Comparison of ENCODE assay signal across 2 cellular contexts in the genomic region with DNA sequence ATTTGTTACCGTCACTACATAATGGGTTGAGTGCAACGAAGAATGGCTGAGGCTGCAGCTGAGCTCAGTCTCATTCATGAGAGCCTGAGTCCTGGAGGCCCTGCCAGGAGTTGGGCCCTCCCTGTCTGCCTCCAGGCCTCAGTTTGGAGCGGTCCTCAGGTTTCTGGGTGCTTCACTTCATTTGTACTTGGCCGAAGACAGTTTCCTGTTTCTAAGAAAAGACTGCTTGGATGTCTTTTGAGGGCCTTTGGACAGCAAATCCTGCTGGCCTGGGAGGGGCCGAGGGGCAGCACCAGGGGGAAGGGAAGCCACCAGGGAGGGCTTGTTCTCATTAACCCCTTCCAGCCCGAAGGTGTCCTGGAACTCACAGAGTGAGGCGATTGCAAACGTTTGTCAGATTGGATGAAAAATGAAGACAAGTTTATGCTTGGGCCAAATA.
TF ChIP-seq lines count a peak whose summit lies in the region.

No MANE protein-coding gene starts in this region.

TF ChIP-seq in GM23338, 12 proteins besides CTCF, POLR2A, EP300 and RAD21 (continued from another document):
- TF ChIP-seq, protein P1, sequence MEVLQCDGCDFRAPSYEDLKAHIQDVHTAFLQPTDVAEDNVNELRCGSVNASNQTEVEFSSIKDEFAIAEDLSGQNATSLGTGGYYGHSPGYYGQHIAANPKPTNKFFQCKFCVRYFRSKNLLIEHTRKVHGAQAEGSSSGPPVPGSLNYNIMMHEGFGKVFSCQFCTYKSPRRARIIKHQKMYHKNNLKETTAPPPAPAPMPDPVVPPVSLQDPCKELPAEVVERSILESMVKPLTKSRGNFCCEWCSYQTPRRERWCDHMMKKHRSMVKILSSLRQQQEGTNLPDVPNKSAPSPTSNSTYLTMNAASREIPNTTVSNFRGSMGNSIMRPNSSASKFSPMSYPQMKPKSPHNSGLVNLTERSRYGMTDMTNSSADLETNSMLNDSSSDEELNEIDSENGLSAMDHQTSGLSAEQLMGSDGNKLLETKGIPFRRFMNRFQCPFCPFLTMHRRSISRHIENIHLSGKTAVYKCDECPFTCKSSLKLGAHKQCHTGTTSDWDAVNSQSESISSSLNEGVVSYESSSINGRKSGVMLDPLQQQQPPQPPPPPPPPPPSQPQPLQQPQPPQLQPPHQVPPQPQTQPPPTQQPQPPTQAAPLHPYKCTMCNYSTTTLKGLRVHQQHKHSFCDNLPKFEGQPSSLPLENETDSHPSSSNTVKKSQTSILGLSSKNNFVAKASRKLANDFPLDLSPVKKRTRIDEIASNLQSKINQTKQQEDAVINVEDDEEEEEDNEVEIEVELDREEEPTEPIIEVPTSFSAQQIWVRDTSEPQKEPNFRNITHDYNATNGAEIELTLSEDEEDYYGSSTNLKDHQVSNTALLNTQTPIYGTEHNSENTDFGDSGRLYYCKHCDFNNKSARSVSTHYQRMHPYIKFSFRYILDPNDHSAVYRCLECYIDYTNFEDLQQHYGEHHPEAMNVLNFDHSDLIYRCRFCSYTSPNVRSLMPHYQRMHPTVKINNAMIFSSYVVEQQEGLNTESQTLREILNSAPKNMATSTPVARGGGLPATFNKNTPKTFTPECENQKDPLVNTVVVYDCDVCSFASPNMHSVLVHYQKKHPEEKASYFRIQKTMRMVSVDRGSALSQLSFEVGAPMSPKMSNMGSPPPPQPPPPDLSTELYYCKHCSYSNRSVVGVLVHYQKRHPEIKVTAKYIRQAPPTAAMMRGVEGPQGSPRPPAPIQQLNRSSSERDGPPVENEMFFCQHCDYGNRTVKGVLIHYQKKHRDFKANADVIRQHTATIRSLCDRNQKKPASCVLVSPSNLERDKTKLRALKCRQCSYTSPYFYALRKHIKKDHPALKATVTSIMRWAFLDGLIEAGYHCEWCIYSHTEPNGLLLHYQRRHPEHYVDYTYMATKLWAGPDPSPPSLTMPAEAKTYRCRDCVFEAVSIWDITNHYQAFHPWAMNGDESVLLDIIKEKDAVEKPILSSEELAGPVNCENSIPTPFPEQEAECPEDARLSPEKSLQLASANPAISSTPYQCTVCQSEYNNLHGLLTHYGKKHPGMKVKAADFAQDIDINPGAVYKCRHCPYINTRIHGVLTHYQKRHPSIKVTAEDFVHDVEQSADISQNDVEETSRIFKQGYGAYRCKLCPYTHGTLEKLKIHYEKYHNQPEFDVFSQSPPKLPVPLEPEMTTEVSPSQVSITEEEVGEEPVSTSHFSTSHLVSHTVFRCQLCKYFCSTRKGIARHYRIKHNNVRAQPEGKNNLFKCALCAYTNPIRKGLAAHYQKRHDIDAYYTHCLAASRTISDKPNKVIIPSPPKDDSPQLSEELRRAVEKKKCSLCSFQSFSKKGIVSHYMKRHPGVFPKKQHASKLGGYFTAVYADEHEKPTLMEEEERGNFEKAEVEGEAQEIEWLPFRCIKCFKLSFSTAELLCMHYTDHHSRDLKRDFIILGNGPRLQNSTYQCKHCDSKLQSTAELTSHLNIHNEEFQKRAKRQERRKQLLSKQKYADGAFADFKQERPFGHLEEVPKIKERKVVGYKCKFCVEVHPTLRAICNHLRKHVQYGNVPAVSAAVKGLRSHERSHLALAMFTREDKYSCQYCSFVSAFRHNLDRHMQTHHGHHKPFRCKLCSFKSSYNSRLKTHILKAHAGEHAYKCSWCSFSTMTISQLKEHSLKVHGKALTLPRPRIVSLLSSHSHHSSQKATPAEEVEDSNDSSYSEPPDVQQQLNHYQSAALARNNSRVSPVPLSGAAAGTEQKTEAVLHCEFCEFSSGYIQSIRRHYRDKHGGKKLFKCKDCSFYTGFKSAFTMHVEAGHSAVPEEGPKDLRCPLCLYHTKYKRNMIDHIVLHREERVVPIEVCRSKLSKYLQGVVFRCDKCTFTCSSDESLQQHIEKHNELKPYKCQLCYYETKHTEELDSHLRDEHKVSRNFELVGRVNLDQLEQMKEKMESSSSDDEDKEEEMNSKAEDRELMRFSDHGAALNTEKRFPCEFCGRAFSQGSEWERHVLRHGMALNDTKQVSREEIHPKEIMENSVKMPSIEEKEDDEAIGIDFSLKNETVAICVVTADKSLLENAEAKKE (CRISPR knock-in tag; IDR thresholded peaks at IDR 0.05) = no peak
- TF ChIP-seq NANOG (IDR thresholded peaks at IDR 0.05; ENCODE audit: borderline replicate concordance) (no peak), REST (IDR thresholded peaks at IDR 0.05; ENCODE audit: unreplicated experiment) (no peak), EZH2 (IDR thresholded peaks at IDR 0.05; ENCODE audit: low read depth, unreplicated experiment) (no peak), EZH2phosphoT487 (IDR thresholded peaks at IDR 0.05; ENCODE audit: unreplicated experiment) (no peak), CREB1 (CRISPR knock-in tag; IDR thresholded peaks at IDR 0.05; ENCODE audit: low read depth) (no peak), POLR2AphosphoS5 (IDR thresholded peaks at IDR 0.05; ENCODE audit: low read depth) (no peak)
- TF ChIP-seq, protein P2, sequence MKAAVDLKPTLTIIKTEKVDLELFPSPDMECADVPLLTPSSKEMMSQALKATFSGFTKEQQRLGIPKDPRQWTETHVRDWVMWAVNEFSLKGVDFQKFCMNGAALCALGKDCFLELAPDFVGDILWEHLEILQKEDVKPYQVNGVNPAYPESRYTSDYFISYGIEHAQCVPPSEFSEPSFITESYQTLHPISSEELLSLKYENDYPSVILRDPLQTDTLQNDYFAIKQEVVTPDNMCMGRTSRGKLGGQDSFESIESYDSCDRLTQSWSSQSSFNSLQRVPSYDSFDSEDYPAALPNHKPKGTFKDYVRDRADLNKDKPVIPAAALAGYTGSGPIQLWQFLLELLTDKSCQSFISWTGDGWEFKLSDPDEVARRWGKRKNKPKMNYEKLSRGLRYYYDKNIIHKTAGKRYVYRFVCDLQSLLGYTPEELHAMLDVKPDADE (IDR thresholded peaks at IDR 0.05) = no peak

TF ChIP-seq in liver, 16 proteins besides CTCF, POLR2A, EP300 and RAD21 (continued from another document):
- TF ChIP-seq, protein P3, sequence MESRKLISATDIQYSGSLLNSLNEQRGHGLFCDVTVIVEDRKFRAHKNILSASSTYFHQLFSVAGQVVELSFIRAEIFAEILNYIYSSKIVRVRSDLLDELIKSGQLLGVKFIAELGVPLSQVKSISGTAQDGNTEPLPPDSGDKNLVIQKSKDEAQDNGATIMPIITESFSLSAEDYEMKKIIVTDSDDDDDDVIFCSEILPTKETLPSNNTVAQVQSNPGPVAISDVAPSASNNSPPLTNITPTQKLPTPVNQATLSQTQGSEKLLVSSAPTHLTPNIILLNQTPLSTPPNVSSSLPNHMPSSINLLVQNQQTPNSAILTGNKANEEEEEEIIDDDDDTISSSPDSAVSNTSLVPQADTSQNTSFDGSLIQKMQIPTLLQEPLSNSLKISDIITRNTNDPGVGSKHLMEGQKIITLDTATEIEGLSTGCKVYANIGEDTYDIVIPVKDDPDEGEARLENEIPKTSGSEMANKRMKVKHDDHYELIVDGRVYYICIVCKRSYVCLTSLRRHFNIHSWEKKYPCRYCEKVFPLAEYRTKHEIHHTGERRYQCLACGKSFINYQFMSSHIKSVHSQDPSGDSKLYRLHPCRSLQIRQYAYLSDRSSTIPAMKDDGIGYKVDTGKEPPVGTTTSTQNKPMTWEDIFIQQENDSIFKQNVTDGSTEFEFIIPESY (IDR thresholded peaks at IDR 0.05) = no peak
- no peak for TF ChIP-seq JUND (IDR thresholded peaks at IDR 0.05)
- TF ChIP-seq HNF4G (IDR thresholded peaks at IDR 0.05) = no peak
- TF ChIP-seq, protein P4, sequence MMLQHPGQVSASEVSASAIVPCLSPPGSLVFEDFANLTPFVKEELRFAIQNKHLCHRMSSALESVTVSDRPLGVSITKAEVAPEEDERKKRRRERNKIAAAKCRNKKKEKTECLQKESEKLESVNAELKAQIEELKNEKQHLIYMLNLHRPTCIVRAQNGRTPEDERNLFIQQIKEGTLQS (IDR thresholded peaks at IDR 0.05) = no peak
- TF ChIP-seq GABPA (IDR thresholded peaks at IDR 0.05 in 1 of 2, conservative IDR thresholded peaks at IDR 0.05 in 1 of 2) = no peak
- TF ChIP-seq SP1 (IDR thresholded peaks at IDR 0.05) = no peak
